Comparison of ENCODE assay signal across 14 cellular contexts in genomic region chr18:61820842-61821241, GRCh38.
"Had no signal": no experiment of that assay in that cellular context is flagged by ENCODE, and none has a peak within 500 bp of the region (broad histone marks: within the 10 kb centered on the region; RNA-seq: fewer than 3 reads in every experiment).

No MANE protein-coding gene starts in this region.

- H3K4me3 Mint-ChIP-seq: activated CD4-positive, alpha-beta memory T cell treated with anti-CD3 and anti-CD28 coated beads, Interleukin-2, amount 10 ng/mL, durations not matched to agents 7 days and 5 days; activated naive CD8-positive, alpha-beta T cell treated with anti-CD3 and anti-CD28 coated beads, Interleukin-2, amount 10 ng/mL, durations not matched to agents 7 days and 5 days; activated T-cell treated with anti-CD3 and anti-CD28 coated beads, Interleukin-2, amount 50 U/mL, for 72 hours; stimulated activated naive CD8-positive, alpha-beta T cell treated with anti-CD3 and anti-CD28 coated beads, Interleukin-15, amount 100 ng/mL, for 72 hours had no signal

- H3K27ac Mint-ChIP-seq: activated CD4-positive, alpha-beta memory T cell treated with anti-CD3 and anti-CD28 coated beads, Interleukin-2, amount 10 ng/mL, durations not matched to agents 7 days and 5 days; activated naive CD8-positive, alpha-beta T cell treated with anti-CD3 and anti-CD28 coated beads, Interleukin-2, amount 10 ng/mL, durations not matched to agents 7 days and 5 days; activated T-cell treated with anti-CD3 and anti-CD28 coated beads, Interleukin-2, amount 50 U/mL, for 72 hours; stimulated activated naive CD8-positive, alpha-beta T cell treated with anti-CD3 and anti-CD28 coated beads, Interleukin-15, amount 100 ng/mL, for 72 hours had no signal

- H3K9me3 Mint-ChIP-seq: activated CD4-positive, alpha-beta memory T cell treated with anti-CD3 and anti-CD28 coated beads, Interleukin-2, amount 10 ng/mL, durations not matched to agents 7 days and 5 days; activated naive CD8-positive, alpha-beta T cell treated with anti-CD3 and anti-CD28 coated beads, Interleukin-2, amount 10 ng/mL, durations not matched to agents 7 days and 5 days; activated T-cell treated with anti-CD3 and anti-CD28 coated beads, Interleukin-2, amount 50 U/mL, for 72 hours; stimulated activated naive CD8-positive, alpha-beta T cell treated with anti-CD3 and anti-CD28 coated beads, Interleukin-15, amount 100 ng/mL, for 72 hours had no signal

- DNase-seq: activated CD4-positive, alpha-beta memory T cell treated with anti-CD3 and anti-CD28 coated beads, Interleukin-2, amount 10 ng/mL, durations not matched to agents 7 days and 5 days; activated naive CD8-positive, alpha-beta T cell treated with anti-CD3 and anti-CD28 coated beads, Interleukin-2, amount 10 ng/mL, durations not matched to agents 7 days and 5 days; activated T-cell treated with anti-CD3 and anti-CD28 coated beads, Interleukin-2, amount 50 U/mL, for 72 hours; effector CD4-positive, alpha-beta T cell; stimulated activated CD4-positive, alpha-beta T cell treated with anti-CD3 and anti-CD28 coated beads, Interleukin-2, amount 100 ng/mL, for 48 hours; stimulated activated CD8-positive, alpha-beta memory T cell treated with anti-CD3 and anti-CD28 coated beads, Interleukin-4, amount 100 ng/mL, for 48 hours; stimulated activated naive CD8-positive, alpha-beta T cell treated with anti-CD3 and anti-CD28 coated beads, Interleukin-15, amount 100 ng/mL, for 72 hours; T1000; testis; upper lobe of right lung had no signal

- H3K27ac ChIP-seq: ascending aorta, cardiac muscle cell, testis, upper lobe of right lung, VCaP had no signal

- H3K36me3 Mint-ChIP-seq: activated naive CD8-positive, alpha-beta T cell treated with anti-CD3 and anti-CD28 coated beads, Interleukin-2, amount 10 ng/mL, durations not matched to agents 7 days and 5 days had no signal

- H3K36me3 ChIP-seq: cardiac muscle cell had no signal

- ATAC-seq: activated T-cell treated with anti-CD3 and anti-CD28 coated beads, Interleukin-2, amount 50 U/mL, for 72 hours; stimulated activated naive CD8-positive, alpha-beta T cell treated with anti-CD3 and anti-CD28 coated beads, Interleukin-15, amount 100 ng/mL, for 72 hours; upper lobe of right lung had no signal

- H3K27me3 Mint-ChIP-seq: activated CD4-positive, alpha-beta memory T cell treated with anti-CD3 and anti-CD28 coated beads, Interleukin-2, amount 10 ng/mL, durations not matched to agents 7 days and 5 days; stimulated activated naive CD8-positive, alpha-beta T cell treated with anti-CD3 and anti-CD28 coated beads, Interleukin-15, amount 100 ng/mL, for 72 hours had no signal

- H3K4me1 Mint-ChIP-seq: activated CD4-positive, alpha-beta memory T cell treated with anti-CD3 and anti-CD28 coated beads, Interleukin-2, amount 10 ng/mL, durations not matched to agents 7 days and 5 days; activated naive CD8-positive, alpha-beta T cell treated with anti-CD3 and anti-CD28 coated beads, Interleukin-2, amount 10 ng/mL, durations not matched to agents 7 days and 5 days; stimulated activated naive CD8-positive, alpha-beta T cell treated with anti-CD3 and anti-CD28 coated beads, Interleukin-15, amount 100 ng/mL, for 72 hours had no signal

- H3K4me1 ChIP-seq: ascending aorta, testis, upper lobe of right lung had no signal

- H3K9me3 ChIP-seq: ascending aorta, testis, upper lobe of right lung had no signal

- H3K4me3 ChIP-seq: ascending aorta, cardiac muscle cell, coronary artery, testis, upper lobe of right lung had no signal

- H3K27me3 ChIP-seq: ascending aorta, cardiac muscle cell, testis, upper lobe of right lung had no signal
